1 cellular context compared by ENCODE assay signal in the genomic region with DNA sequence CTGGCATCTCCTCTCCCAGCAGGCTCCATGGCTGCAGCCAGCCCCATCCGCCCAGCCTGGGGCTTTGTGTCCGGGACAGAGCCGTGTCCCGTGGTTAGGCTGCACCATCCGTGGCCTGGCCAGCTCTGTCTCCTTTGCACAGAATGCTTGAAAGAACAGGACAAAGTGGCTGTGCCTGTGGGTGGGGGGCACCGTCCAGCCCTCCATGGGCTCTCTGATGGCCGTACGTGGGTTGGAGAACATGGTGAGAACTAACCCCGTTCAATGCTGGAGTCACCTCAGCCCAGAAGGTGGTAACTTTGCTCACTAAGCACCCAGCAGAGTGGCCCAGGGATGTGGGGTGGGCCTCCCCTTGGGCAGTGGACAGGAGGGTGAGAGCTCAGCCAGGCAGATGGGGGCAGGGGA.
TF ChIP-seq lines count a peak whose summit lies in the region.

No MANE protein-coding gene starts in this region.

TF ChIP-seq in IMR-90, 13 proteins besides CTCF, POLR2A, EP300 and RAD21:
- TF ChIP-seq BHLHE40 (IDR thresholded peaks at IDR 0.05; ENCODE audit: low read depth, low read length) (no peak), FOS (IDR thresholded peaks at IDR 0.05; ENCODE audit: low read depth, low read length) (no peak), RFX5 (IDR thresholded peaks at IDR 0.05; ENCODE audit: low read depth, low read length) (no peak), MAZ (IDR thresholded peaks at IDR 0.05; ENCODE audit: borderline replicate concordance, low read depth, low read length) (no peak), SMC3 (IDR thresholded peaks at IDR 0.05; ENCODE audit: low read depth, low read length) (no peak), MXI1 (IDR thresholded peaks at IDR 0.05; ENCODE audit: borderline replicate concordance, low read depth, low read length) (no peak), CHD1 (IDR thresholded peaks at IDR 0.05; ENCODE audit: low read depth, low read length) (no peak), RCOR1 (IDR thresholded peaks at IDR 0.05; ENCODE audit: insufficient replicate concordance, low read length) (no peak), CEBPB (IDR thresholded peaks at IDR 0.05; ENCODE audit: low read depth, low read length) (no peak), USF2 (IDR thresholded peaks at IDR 0.05; ENCODE audit: low read depth, low read length) (no peak), NFE2L2 (IDR thresholded peaks at IDR 0.05; ENCODE audit: low read depth, low read length) (no peak), MAFK (IDR thresholded peaks at IDR 0.05; ENCODE audit: low read depth, low read length) (no peak)
- TF ChIP-seq, protein P1, sequence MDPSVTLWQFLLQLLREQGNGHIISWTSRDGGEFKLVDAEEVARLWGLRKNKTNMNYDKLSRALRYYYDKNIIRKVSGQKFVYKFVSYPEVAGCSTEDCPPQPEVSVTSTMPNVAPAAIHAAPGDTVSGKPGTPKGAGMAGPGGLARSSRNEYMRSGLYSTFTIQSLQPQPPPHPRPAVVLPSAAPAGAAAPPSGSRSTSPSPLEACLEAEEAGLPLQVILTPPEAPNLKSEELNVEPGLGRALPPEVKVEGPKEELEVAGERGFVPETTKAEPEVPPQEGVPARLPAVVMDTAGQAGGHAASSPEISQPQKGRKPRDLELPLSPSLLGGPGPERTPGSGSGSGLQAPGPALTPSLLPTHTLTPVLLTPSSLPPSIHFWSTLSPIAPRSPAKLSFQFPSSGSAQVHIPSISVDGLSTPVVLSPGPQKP (IDR thresholded peaks at IDR 0.05; ENCODE audit: borderline replicate concordance, low read depth, low read length) = no peak
